ENCODE assay signal across 18 cellular contexts in the genomic region with DNA sequence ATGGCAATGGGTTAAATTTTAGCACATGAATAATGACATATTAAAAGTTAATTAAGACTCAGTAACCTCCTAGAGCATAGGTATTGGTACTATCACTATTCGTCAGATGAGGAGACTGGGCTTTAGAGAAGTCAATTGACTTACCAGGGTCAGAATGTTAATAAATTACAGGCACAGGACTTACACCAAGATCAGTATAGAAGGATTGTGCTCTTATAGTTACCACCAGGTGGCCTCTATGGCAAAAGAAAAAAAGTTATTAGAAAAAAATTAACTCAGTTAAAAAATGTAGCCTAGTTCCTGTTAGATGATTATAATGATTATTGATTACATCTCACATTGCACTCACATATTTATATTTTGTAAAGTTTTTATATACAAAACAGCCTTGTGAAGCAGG.
DNase-seq lines count a peak whose midpoint lies in the region; ATAC-seq and TF ChIP-seq lines count a peak whose summit lies in the region.
"Had no signal": no experiment of that assay in that cellular context is flagged by ENCODE, and none has a peak within 500 bp of the region (broad histone marks: within the 10 kb centered on the region; RNA-seq: fewer than 3 reads in every experiment).

No MANE protein-coding gene starts in this region.

- H3K9me2 ChIP-seq in SK-N-SH, result no peaks in the 10 kb centered on the region
- H3K9me2 ChIP-seq in PC-9 (ENCODE audit: insufficient read depth), result no peaks in the 10 kb centered on the region

- intact Hi-C loops in PC-9 (cut with micrococcal nuclease; ENCODE audit: unreplicated experiment), result no loop called here

- TF ChIP-seq RAD21 in SK-N-SH (IDR thresholded peaks at IDR 0.05; ENCODE audit: low read length), result no peak

- no peak for ATAC-seq in SK-N-SH treated with all-trans-retinoic acid at 6 μM for 48 hours
- ATAC-seq in activated CD8-positive, alpha-beta T cell treated with anti-CD3 and anti-CD28 coated beads, Interleukin-2, amount 10 ng/mL, durations not matched to agents 7 days and 5 days, result no peak

- POLR2A ChIA-PET in SK-N-SH (lab: Yijun Ruan, JAX), result no interaction called here
- POLR2A ChIA-PET in PC-9 (lab: Charles Lee; ENCODE audit: unreplicated experiment), result no interaction called here
- POLR2A ChIA-PET in activated CD8-positive, alpha-beta T cell treated with anti-CD3 and anti-CD28 coated beads, Interleukin-2, amount 10 ng/mL, durations not matched to agents 7 days and 5 days (lab: Charles Lee), result no interaction called here

- H3K27me3 ChIP-seq in SK-N-SH (ENCODE audit: insufficient read depth) (no peaks in the 10 kb centered on the region), PC-9 (ENCODE audit: insufficient read depth, low read depth) (no peaks in the 10 kb centered on the region), kidney epithelial cell (ENCODE audit: control insufficient read depth, insufficient read depth, low read length) (no peaks in the 10 kb centered on the region)
- H3K27me3 ChIP-seq in effector memory CD4-positive, alpha-beta T cell (replicated peaks; ENCODE audit: control insufficient read depth, insufficient read depth, low read length, poor library complexity, severe bottlenecking), result no peaks in the 10 kb centered on the region
- H3K27me3 ChIP-seq: MG63, SJCRH30 had no signal

- H3K36me3 ChIP-seq in SK-N-SH (replicated peaks in 1 of 2; ENCODE audit: control insufficient read depth in 1 of 2, insufficient read depth in 2 of 2, low read length in 1 of 2) (no peaks in the 10 kb centered on the region), PC-9 (ENCODE audit: low read depth) (no peaks in the 10 kb centered on the region), kidney epithelial cell (ENCODE audit: control insufficient read depth, insufficient read depth, low read length) (no peaks in the 10 kb centered on the region)
- no peaks in the 10 kb centered on the region for H3K36me3 ChIP-seq in effector memory CD4-positive, alpha-beta T cell (ENCODE audit: control insufficient read depth, insufficient read depth, low read length)
- H3K36me3 ChIP-seq: MG63, SJCRH30 had no signal

- H3K9me3 Mint-ChIP-seq in activated CD8-positive, alpha-beta T cell treated with anti-CD3 and anti-CD28 coated beads, Interleukin-2, amount 10 ng/mL, durations not matched to agents 7 days and 5 days (ENCODE audit: insufficient read depth), result no peaks in the 10 kb centered on the region
- no peaks in the 10 kb centered on the region for H3K9me3 Mint-ChIP-seq in T-helper 2 cell treated with Interferon-gamma antibody and Interleukin-4, amounts not matched to agents 5 μg/mL and 100 μg/mL, for 36 hours

- no peak overlapping the region for H3K4me3 Mint-ChIP-seq in activated CD8-positive, alpha-beta T cell treated with anti-CD3 and anti-CD28 coated beads, Interleukin-2, amount 10 ng/mL, durations not matched to agents 7 days and 5 days
- no peak overlapping the region for H3K4me3 Mint-ChIP-seq in T-helper 2 cell treated with Interferon-gamma antibody and Interleukin-4, amounts not matched to agents 5 μg/mL and 100 μg/mL, for 36 hours
- H3K4me3 Mint-ChIP-seq: CD14-positive monocyte had no signal

- in situ Hi-C loops in ACHN (cut with HindIII; ENCODE audit: low pct_ligation_motif_present, low pct_unique_long_range_greater_than_20kb, low sequenced_read_pairs), result no loop called here

- H3K4me1 ChIP-seq in SK-N-SH (ENCODE audit: control insufficient read depth in 1 of 2, insufficient read depth in 2 of 2, low read depth in 1 of 2, low read length in 1 of 2) (no peaks in the 10 kb centered on the region; a peak in 1 of 4 replicates), PC-9 (replicated peaks; ENCODE audit: insufficient read depth) (no peaks in the 10 kb centered on the region)
- H3K4me1 ChIP-seq in effector memory CD4-positive, alpha-beta T cell (ENCODE audit: control insufficient read depth, insufficient read depth, low read length, poor library complexity, severe bottlenecking), result no peaks in the 10 kb centered on the region
- H3K4me1 ChIP-seq: SJCRH30 had no signal

- no peak overlapping the region for H3K27ac ChIP-seq in SK-N-SH (ENCODE audit: low read depth in 2 of 2, low read length in 1 of 2)
- H3K27ac ChIP-seq in PC-9, result no peak overlapping the region
- no peak overlapping the region for H3K27ac ChIP-seq in effector memory CD4-positive, alpha-beta T cell (ENCODE audit: insufficient read depth, low read length, poor library complexity, severe bottlenecking)
- H3K27ac ChIP-seq: GM23248, KMS-11, SJCRH30 had no signal

- no peaks in the 10 kb centered on the region for H3F3A ChIP-seq in SK-N-SH (replicated peaks; ENCODE audit: insufficient read depth)
- H3F3A ChIP-seq in PC-9 (ENCODE audit: insufficient read depth, low read depth), result no peaks in the 10 kb centered on the region

- H3K27ac Mint-ChIP-seq in activated CD8-positive, alpha-beta T cell treated with anti-CD3 and anti-CD28 coated beads, Interleukin-2, amount 10 ng/mL, durations not matched to agents 7 days and 5 days, result no peak overlapping the region
- no peak overlapping the region for H3K27ac Mint-ChIP-seq in T-helper 2 cell treated with Interferon-gamma antibody and Interleukin-4, amounts not matched to agents 5 μg/mL and 100 μg/mL, for 36 hours
- H3K27ac Mint-ChIP-seq: CD14-positive monocyte had no signal

- H2AFZ ChIP-seq in SK-N-SH (ENCODE audit: low read depth), result no peak overlapping the region
- no peak overlapping the region for H2AFZ ChIP-seq in PC-9
- H2AFZ ChIP-seq: GM23248 had no signal

- no peak for DNase-seq in SK-N-SH
- DNase-seq in PC-9, result no peak
- no peak for DNase-seq in kidney epithelial cell (ENCODE audit: low read depth)
- DNase-seq in activated CD8-positive, alpha-beta T cell treated with anti-CD3 and anti-CD28 coated beads, Interleukin-2, amount 10 ng/mL, durations not matched to agents 7 days and 5 days, result no peak
- DNase-seq in effector memory CD4-positive, alpha-beta T cell, result no peak
- no peak for DNase-seq in T-helper 2 cell treated with Interferon-gamma antibody and Interleukin-4, amounts not matched to agents 5 μg/mL and 100 μg/mL, for 36 hours (ENCODE audit: low spot score)
- no peak for DNase-seq in ACHN
- DNase-seq: 8988T, DMS79, GM23248, MG63, NCI-H187 treated with DMSO at 0.1 percent for 48 hours, NCI-H446 treated with DMSO at 0.1 percent for 48 hours, NCI-H748 treated with DMSO at 0.1 percent for 48 hours, SJCRH30 had no signal

- no peak for TF ChIP-seq EP300 in SK-N-SH (IDR thresholded peaks at IDR 0.05; ENCODE audit: borderline replicate concordance in 1 of 2, low read depth in 1 of 2, low read length in 1 of 2)

- H3K36me3 Mint-ChIP-seq in activated CD8-positive, alpha-beta T cell treated with anti-CD3 and anti-CD28 coated beads, Interleukin-2, amount 10 ng/mL, durations not matched to agents 7 days and 5 days (ENCODE audit: low read depth), result no peaks in the 10 kb centered on the region
- no peaks in the 10 kb centered on the region for H3K36me3 Mint-ChIP-seq in T-helper 2 cell treated with Interferon-gamma antibody and Interleukin-4, amounts not matched to agents 5 μg/mL and 100 μg/mL, for 36 hours (ENCODE audit: low read depth)
- H3K36me3 Mint-ChIP-seq: CD14-positive monocyte had no signal

- H3K79me2 ChIP-seq in SK-N-SH (ENCODE audit: insufficient read depth), result no peaks in the 10 kb centered on the region
- H3K79me2 ChIP-seq in PC-9 (ENCODE audit: low read depth), result no peaks in the 10 kb centered on the region

- H3K9me3 ChIP-seq in SK-N-SH, result no peaks in the 10 kb centered on the region
- no peaks in the 10 kb centered on the region for H3K9me3 ChIP-seq in PC-9 (ENCODE audit: insufficient read depth, low read depth)
- no peaks in the 10 kb centered on the region for H3K9me3 ChIP-seq in effector memory CD4-positive, alpha-beta T cell (ENCODE audit: control insufficient read depth, low read length)
- H3K9me3 ChIP-seq: MG63, SJCRH30 had no signal

- no peaks in the 10 kb centered on the region for H4K20me1 ChIP-seq in SK-N-SH (ENCODE audit: insufficient read depth)
- no peaks in the 10 kb centered on the region for H4K20me1 ChIP-seq in PC-9 (ENCODE audit: insufficient read depth)

- BruUV-seq in PC-9 (replicated peaks; lab: Mats Ljungman, UMichigan), result no TSS peak

- H3K9ac ChIP-seq in SK-N-SH, result no peak overlapping the region
- H3K9ac ChIP-seq: GM23248, KMS-11 had no signal

- TF ChIP-seq CTCF in SK-N-SH (IDR thresholded peaks at IDR 0.05) (peak; percentile 22; the same call in 1 of the 2 replicates), PC-9 (conservative IDR thresholded peaks at IDR 0.05) (peak; percentile 37), kidney epithelial cell (IDR thresholded peaks at IDR 0.05; ENCODE audit: insufficient read depth, low read length, poor library complexity, severe bottlenecking) (peak; percentile 13)

- H3K4me3 ChIP-seq in SK-N-SH (ENCODE audit: low read depth in 2 of 2, low read length in 1 of 2), result no peak overlapping the region
- H3K4me3 ChIP-seq in PC-9, result no peak overlapping the region
- H3K4me3 ChIP-seq in kidney epithelial cell (ENCODE audit: low read depth, low read length), result no peak overlapping the region
- H3K4me3 ChIP-seq in effector memory CD4-positive, alpha-beta T cell (ENCODE audit: insufficient read depth, low read depth, low read length, poor library complexity, severe bottlenecking), result no peak overlapping the region
- H3K4me3 ChIP-seq: GM23248, MG63, SJCRH30 had no signal

- H3K4me1 Mint-ChIP-seq in activated CD8-positive, alpha-beta T cell treated with anti-CD3 and anti-CD28 coated beads, Interleukin-2, amount 10 ng/mL, durations not matched to agents 7 days and 5 days (ENCODE audit: low read depth), result no peaks in the 10 kb centered on the region
- H3K4me1 Mint-ChIP-seq in T-helper 2 cell treated with Interferon-gamma antibody and Interleukin-4, amounts not matched to agents 5 μg/mL and 100 μg/mL, for 36 hours (ENCODE audit: low read depth), result no peaks in the 10 kb centered on the region
- H3K4me1 Mint-ChIP-seq: CD14-positive monocyte had no signal

- WGBS in SK-N-SH (ENCODE audit: low lambda C conversion rate), result 5% methylated on average over 1 of the region's 1 CpG

- no peak overlapping the region for H3K4me2 ChIP-seq in SK-N-SH
- no peak overlapping the region for H3K4me2 ChIP-seq in PC-9
- H3K4me2 ChIP-seq: KMS-11 had no signal

- no peaks in the 10 kb centered on the region for H3K27me3 Mint-ChIP-seq in activated CD8-positive, alpha-beta T cell treated with anti-CD3 and anti-CD28 coated beads, Interleukin-2, amount 10 ng/mL, durations not matched to agents 7 days and 5 days (ENCODE audit: low read depth)
- H3K27me3 Mint-ChIP-seq in T-helper 2 cell treated with Interferon-gamma antibody and Interleukin-4, amounts not matched to agents 5 μg/mL and 100 μg/mL, for 36 hours (ENCODE audit: low read depth), result no peaks in the 10 kb centered on the region

- CTCF ChIA-PET in SK-N-SH (lab: Yijun Ruan, JAX), result no interaction called here
- CTCF ChIA-PET in PC-9 (lab: Charles Lee), result no interaction called here
- CTCF ChIA-PET in activated CD8-positive, alpha-beta T cell treated with anti-CD3 and anti-CD28 coated beads, Interleukin-2, amount 10 ng/mL, durations not matched to agents 7 days and 5 days (lab: Charles Lee), result no interaction called here

TF ChIP-seq in SK-N-SH, 30 proteins besides CTCF, POLR2A, EP300 and RAD21 (continues in another document):
- TF ChIP-seq JUND (IDR thresholded peaks at IDR 0.05), result no peak

TF ChIP-seq in SK-N-SH treated with all-trans-retinoic acid at 6 μM for 48 hours, 23 proteins besides CTCF, POLR2A, EP300 and RAD21 (continues in another document):
- no peak for TF ChIP-seq ZC3H10 (CRISPR knock-in tag; IDR thresholded peaks at IDR 0.05)
